ENCODE assay signal across 21 cellular contexts in the genomic region with DNA sequence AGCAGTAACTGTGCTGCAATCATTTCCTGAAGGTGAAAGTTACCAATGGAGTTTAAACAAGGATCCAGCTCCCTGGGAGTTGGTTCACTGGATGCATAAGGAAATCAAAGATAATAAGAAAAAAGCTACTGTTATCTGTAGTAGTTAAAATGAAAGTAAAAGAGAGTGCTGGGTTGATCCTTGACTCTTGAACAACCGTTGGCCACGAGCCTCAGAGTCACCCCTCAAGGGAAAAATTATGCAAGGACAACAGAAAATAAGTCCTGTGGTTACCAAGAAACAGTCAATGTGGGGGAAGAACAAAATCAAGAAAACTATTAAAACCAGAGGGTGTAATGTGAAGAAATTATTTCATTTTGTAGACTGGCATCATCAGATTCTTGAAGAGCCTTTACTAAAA. TPM values are rescaled to one million over a fixed set of nuclear protein-coding genes. Genes with fewer than 3 reads are reported as not detected.
A peak's percentile ranks its signal among the peaks of the same experiment; 100 is the strongest.
DNase-seq lines count a peak whose midpoint lies in the region; ATAC-seq and TF ChIP-seq lines count a peak whose summit lies in the region.
"Had no signal": no experiment of that assay in that cellular context is flagged by ENCODE, and none has a peak within 500 bp of the region (broad histone marks: within the 10 kb centered on the region; RNA-seq: fewer than 3 reads in every experiment).

No MANE protein-coding gene starts in this region.

- no peaks in the 10 kb centered on the region for H3K27me3 ChIP-seq in BLaER1 treated with 17β-estradiol and CSF1 and Interleukin-3, amounts not matched to agents 10 nM and 100 nM
- H3K27me3 ChIP-seq in KMS-11 (ENCODE audit: insufficient read depth, low read depth) (no peaks in the 10 kb centered on the region), esophagus squamous epithelium (no peaks in the 10 kb centered on the region), adrenal gland (no peaks in the 10 kb centered on the region)
- H3K27me3 ChIP-seq: BE2C, spleen had no signal

- TF ChIP-seq POLR2A in esophagus squamous epithelium (IDR thresholded peaks at IDR 0.05) = no peak
- TF ChIP-seq POLR2A in adrenal gland (IDR thresholded peaks at IDR 0.05) = no peak

- H2AFZ ChIP-seq in KMS-11 (ENCODE audit: low read depth) = peak overlapping the region; percentile 58
- H2AFZ ChIP-seq: GM23338 had no signal

- ATAC-seq in left cardiac atrium = no peak
- no peak for ATAC-seq in HG03469 (IDR thresholded peaks at IDR 0.05; ENCODE audit: unreplicated experiment)
- ATAC-seq: GM23338, T-helper 17 cell had no signal

- H3K9me3 ChIP-seq in BLaER1 treated with 17β-estradiol and CSF1 and Interleukin-3, amounts not matched to agents 10 nM and 100 nM (replicated peaks in 1 of 11) = peaks cover 18 to 52% (median 43%) of the 10 kb centered on the region in 11 experiments
- H3K9me3 ChIP-seq in esophagus squamous epithelium = no peaks in the 10 kb centered on the region
- H3K9me3 ChIP-seq in adrenal gland (replicated peaks in 1 of 3) = no peaks in the 10 kb centered on the region
- H3K9me3 ChIP-seq: BE2C had no signal

- H3K36me3 ChIP-seq in BLaER1 treated with 17β-estradiol and CSF1 and Interleukin-3, amounts not matched to agents 10 nM and 100 nM = no peaks in the 10 kb centered on the region
- no peaks in the 10 kb centered on the region for H3K36me3 ChIP-seq in KMS-11 (ENCODE audit: insufficient read depth)
- H3K36me3 ChIP-seq in esophagus squamous epithelium = no peaks in the 10 kb centered on the region
- no peaks in the 10 kb centered on the region for H3K36me3 ChIP-seq in adrenal gland (replicated peaks in 1 of 2)
- H3K36me3 ChIP-seq: BE2C, spleen had no signal

- H3K27me3 Mint-ChIP-seq in T-helper 1 cell treated with Interleukin-12 subunit alpha and Interleukin-12 subunit beta and Interleukin-4 antibody, amounts not matched to agents 30 μg/mL and 1 μg/mL, for 36 hours (ENCODE audit: low read depth) = peaks cover 8% of the 10 kb centered on the region
- H3K27me3 Mint-ChIP-seq: activated B cell treated with CpG ODN at 0.5 μM for 24 hours had no signal

- peak overlapping the region; percentile 36 to 65 (median 45) for H3K4me2 ChIP-seq in BLaER1 treated with 17β-estradiol and CSF1 and Interleukin-3, amounts not matched to agents 10 nM and 100 nM
- peak overlapping the region; percentile 55 for H3K4me2 ChIP-seq in KMS-11
- H3K4me2 ChIP-seq: GM23338 had no signal

- H3K27ac ChIP-seq in BLaER1 treated with 17β-estradiol and CSF1 and Interleukin-3, amounts not matched to agents 10 nM and 100 nM = peak overlapping the region in 8 of 11 experiments; percentile 47 to 75 (median 68); a peak in 15 of 22 replicates
- H3K27ac ChIP-seq in KMS-11 (no peak overlapping the region), esophagus squamous epithelium (no peak overlapping the region), adrenal gland (no peak overlapping the region)
- H3K27ac ChIP-seq: RWPE1, spleen had no signal

- no peak overlapping the region for H3K27ac Mint-ChIP-seq in T-helper 1 cell treated with Interleukin-12 subunit alpha and Interleukin-12 subunit beta and Interleukin-4 antibody, amounts not matched to agents 30 μg/mL and 1 μg/mL, for 36 hours
- H3K27ac Mint-ChIP-seq: activated B cell treated with CpG ODN at 0.5 μM for 24 hours, GM23338, T-helper 17 cell had no signal

- TF ChIP-seq CTCF in KMS-11 (conservative IDR thresholded peaks at IDR 0.05; ENCODE audit: low read depth, low read length) (no peak), esophagus squamous epithelium (IDR thresholded peaks at IDR 0.05) (no peak), adrenal gland (IDR thresholded peaks at IDR 0.05) (no peak)

- peaks cover 0 to 36% (median 31%) of the 10 kb centered on the region in 10 experiments; a peak in 18 of 20 replicates for H3K4me1 ChIP-seq in BLaER1 treated with 17β-estradiol and CSF1 and Interleukin-3, amounts not matched to agents 10 nM and 100 nM
- H3K4me1 ChIP-seq in KMS-11 (ENCODE audit: low read depth, poor library complexity, severe bottlenecking) (peaks cover 20% of the 10 kb centered on the region), esophagus squamous epithelium (no peaks in the 10 kb centered on the region), adrenal gland (replicated peaks in 1 of 2) (no peaks in the 10 kb centered on the region)
- H3K4me1 ChIP-seq: BE2C, spleen had no signal

- peak overlapping the region in 1 of 10 experiments; percentile 12; a peak in 1 of 20 replicates for H3K4me3 ChIP-seq in BLaER1 treated with 17β-estradiol and CSF1 and Interleukin-3, amounts not matched to agents 10 nM and 100 nM
- H3K4me3 ChIP-seq in KMS-11 (IDR thresholded peaks at IDR 0.05; ENCODE audit: insufficient read depth, low read depth, low read length) (no peak overlapping the region), esophagus squamous epithelium (no peak overlapping the region), adrenal gland (no peak overlapping the region)
- H3K4me3 ChIP-seq: GM23338, lung, spleen had no signal

- WGBS in esophagus squamous epithelium, 2 donors = 20 to 42% methylated on average over 2 of the region's 2 CpGs
- WGBS in adrenal gland, 4 donors = 18 to 41% (median 32%) methylated on average over 2 of the region's 2 CpGs

- no peaks in the 10 kb centered on the region for H3K79me2 ChIP-seq in KMS-11 (ENCODE audit: insufficient read depth, low read depth)

- peak overlapping the region; percentile 28 for H3K4me3 Mint-ChIP-seq in T-helper 1 cell treated with Interleukin-12 subunit alpha and Interleukin-12 subunit beta and Interleukin-4 antibody, amounts not matched to agents 30 μg/mL and 1 μg/mL, for 36 hours
- H3K4me3 Mint-ChIP-seq: activated B cell treated with CpG ODN at 0.5 μM for 24 hours, GM23338, T-helper 17 cell had no signal

- intact Hi-C loops in left cardiac atrium (cut with DNase I) = no loop called here
- intact Hi-C loops in esophagus squamous epithelium (cut with DNase I) = no loop called here
- intact Hi-C loops in adrenal gland (cut with DNase I) = no loop called here

- DNase-seq in left cardiac atrium (peak; percentile 26), esophagus squamous epithelium (lab: John Stamatoyannopoulos, UW) (no peak), adrenal gland (no peak), AG20443 (ENCODE audit: low spot score) (no peak)
- DNase-seq: activated B cell treated with CpG ODN at 0.5 μM for 24 hours; activated effector memory CD4-positive, alpha-beta T cell treated with Interleukin-2 at 50 U/mL for 16 hours; amygdala; BE2C; cerebellar nuclear complex; GF-D8; NCI-H82; posterior cingulate gyrus; spleen; T-helper 17 cell had no signal

- H3K9ac ChIP-seq in BLaER1 treated with 17β-estradiol and CSF1 and Interleukin-3, amounts not matched to agents 10 nM and 100 nM = peak overlapping the region in 3 of 11 experiments; percentile 4 to 29 (median 13); a peak in 2 of 22 replicates
- H3K9ac ChIP-seq in KMS-11 = no peak overlapping the region

- no peaks in the 10 kb centered on the region for H4K20me1 ChIP-seq in BLaER1 treated with 17β-estradiol and CSF1 and Interleukin-3, amounts not matched to agents 10 nM and 100 nM
- no peaks in the 10 kb centered on the region for H4K20me1 ChIP-seq in KMS-11 (ENCODE audit: insufficient read depth)

- H3K4me1 Mint-ChIP-seq in T-helper 1 cell treated with Interleukin-12 subunit alpha and Interleukin-12 subunit beta and Interleukin-4 antibody, amounts not matched to agents 30 μg/mL and 1 μg/mL, for 36 hours (ENCODE audit: low read depth) = peaks cover 3% of the 10 kb centered on the region
- H3K4me1 Mint-ChIP-seq: activated B cell treated with CpG ODN at 0.5 μM for 24 hours had no signal

- no peaks in the 10 kb centered on the region for H3K36me3 Mint-ChIP-seq in T-helper 1 cell treated with Interleukin-12 subunit alpha and Interleukin-12 subunit beta and Interleukin-4 antibody, amounts not matched to agents 30 μg/mL and 1 μg/mL, for 36 hours (ENCODE audit: low read depth)

- H3K9me3 Mint-ChIP-seq in T-helper 1 cell treated with Interleukin-12 subunit alpha and Interleukin-12 subunit beta and Interleukin-4 antibody, amounts not matched to agents 30 μg/mL and 1 μg/mL, for 36 hours = peaks cover 13% of the 10 kb centered on the region
- H3K9me3 Mint-ChIP-seq: activated B cell treated with CpG ODN at 0.5 μM for 24 hours had no signal

RNA-seq across cellular contexts. Expression of a gene that starts 49.7 kb away (rescaled TPM):
- total RNA-seq in left cardiac atrium (1 to 10 TPM; 6.1 to 8.5 TPM), esophagus squamous epithelium (1 to 10 TPM in 1 of 4 donors, under 1 TPM in 3; 0.11 to 1.7 (median 0.30) TPM), adrenal gland (1 to 10 TPM in 5 of 8 donors, under 1 TPM in 3; 0.17 to 3.8 (median 1.5) TPM)
- 1 to 10 TPM in 1 of 3 donors, under 1 TPM in 2; 0.64 to 1.2 (median 0.88) TPM for polyA plus RNA-seq in adrenal gland
- total RNA-seq: activated B cell treated with CpG ODN at 0.5 μM for 24 hours, T-helper 17 cell had no signal

Comparison
In these comparisons a context has a peak if more than half of its experiments do, and no peak if none do; other contexts are left out.
1. H3K27ac ChIP-seq: peak in BLaER1 treated with 17β-estradiol and CSF1 and Interleukin-3, amounts not matched to agents 10 nM and 100 nM (8 of 11); none in KMS-11 (single experiment), esophagus squamous epithelium (0 of 4) and adrenal gland (0 of 5).